In the genomic region with DNA sequence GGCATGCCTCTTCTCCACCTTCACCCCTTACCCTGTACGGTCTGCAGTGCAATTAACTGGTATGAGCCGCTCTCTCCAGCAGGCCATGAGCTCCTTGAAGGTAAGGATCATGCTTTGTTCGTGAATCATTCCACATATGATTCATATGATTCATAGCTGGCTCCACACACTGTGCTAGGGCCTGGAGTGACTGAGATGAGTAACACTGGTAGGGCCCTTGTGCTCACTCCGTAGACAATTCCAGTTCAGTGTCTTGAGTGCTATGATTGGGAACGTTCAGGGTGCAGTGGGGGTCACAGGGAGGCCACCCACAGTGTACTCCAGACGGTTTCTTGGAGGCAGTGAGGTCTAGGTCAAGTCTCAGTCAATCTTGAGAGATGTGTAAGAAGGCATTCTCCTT, we compare ENCODE assay signal across 14 cellular contexts.
DNase-seq lines count a peak whose midpoint lies in the region; ATAC-seq, FAIRE-seq and TF ChIP-seq lines count a peak whose summit lies in the region.
"Had no signal": no experiment of that assay in that cellular context is flagged by ENCODE, and none has a peak within 500 bp of the region (broad histone marks: within the 10 kb centered on the region; RNA-seq: fewer than 3 reads in every experiment).

No MANE protein-coding gene starts in this region.

- no peaks in the 10 kb centered on the region for H3K9me3 Mint-ChIP-seq in T-cell

- H3K27ac ChIP-seq in A549 (peak overlapping the region in 1 of 2 experiments; percentile 77; a peak in 3 of 6 replicates), adrenal gland (no peak overlapping the region)

- no peak overlapping the region for H3K4me3 Mint-ChIP-seq in T-cell
- H3K4me3 Mint-ChIP-seq: naive thymus-derived CD4-positive, alpha-beta T cell had no signal

- H3K27ac Mint-ChIP-seq in T-cell = peak overlapping the region in 1 of 2 donors; percentile 10
- H3K27ac Mint-ChIP-seq: naive thymus-derived CD4-positive, alpha-beta T cell had no signal

- peaks cover 33 to 48% of the 10 kb centered on the region in 2 donors for H3K27me3 Mint-ChIP-seq in T-cell

- H3K4me1 ChIP-seq in A549 (peaks cover 16% of the 10 kb centered on the region), adrenal gland (replicated peaks in 1 of 2) (no peaks in the 10 kb centered on the region)

- H3K4me3 ChIP-seq in A549 (no peak overlapping the region), adrenal gland (no peak overlapping the region)

- TF ChIP-seq CTCF in A549 (IDR thresholded peaks at IDR 0.05) = no peak
- no peak for TF ChIP-seq CTCF in adrenal gland (IDR thresholded peaks at IDR 0.05)

- no peaks in the 10 kb centered on the region for H3K9me3 ChIP-seq in A549
- H3K9me3 ChIP-seq in adrenal gland (replicated peaks in 1 of 3) = no peaks in the 10 kb centered on the region

- TF ChIP-seq POLR2A in A549 (IDR thresholded peaks at IDR 0.05; ENCODE audit: low read length) (no peak), adrenal gland (IDR thresholded peaks at IDR 0.05) (no peak)

- WGBS in A549 (ENCODE audit: missing lambda C conversion rate) = 4% methylated on average over 6 of the region's 6 CpGs
- 43 to 56% (median 50%) methylated on average over 6 of the region's 6 CpGs for WGBS in adrenal gland, 4 donors

- no peaks in the 10 kb centered on the region for H3K4me1 Mint-ChIP-seq in T-cell
- H3K4me1 Mint-ChIP-seq: naive thymus-derived CD4-positive, alpha-beta T cell had no signal

- H3K4me2 ChIP-seq in A549 = peak overlapping the region; percentile 50

- TF ChIP-seq RAD21 in A549 (conservative IDR thresholded peaks at IDR 0.05 in 1 of 2, IDR thresholded peaks at IDR 0.05 in 1 of 2) = no peak

- H3K27me3 ChIP-seq in adrenal gland = peaks cover 26% of the 10 kb centered on the region

- CTCF ChIA-PET in A549 (lab: Yijun Ruan, JAX) (interaction anchor here (0.9 to 1.7 kb wide), 8 partner anchors 9 to 476 kb away, joined by 3 to 13 read pairs (median 4); no protein-coding TSS in a partner anchor), T-cell (lab: Charles Lee) (no interaction called here)

- intact Hi-C loops in adrenal gland (cut with DNase I) = no loop called here

- POLR2A ChIA-PET in A549 (lab: Yijun Ruan, JAX) = no interaction called here
- POLR2A ChIA-PET in T-cell (lab: Charles Lee) = no interaction called here

- FAIRE-seq in A549 (lab: Jason Lieb, UNC) = no peak

- ATAC-seq in A549 = peak; percentile 97 to 98
- ATAC-seq in GM21825 (IDR thresholded peaks at IDR 0.05; ENCODE audit: unreplicated experiment) = no peak
- ATAC-seq in T-cell (replicated peaks in 1 of 4) = no peak
- ATAC-seq: naive thymus-derived CD4-positive, alpha-beta T cell had no signal

- TF ChIP-seq EP300 in A549 (IDR thresholded peaks at IDR 0.05) = peak; percentile 31 to 51; a peak in 2 of 5 replicates

- no peaks in the 10 kb centered on the region for H3K36me3 ChIP-seq in adrenal gland (replicated peaks in 1 of 2)

- H3K36me3 Mint-ChIP-seq in T-cell = no peaks in the 10 kb centered on the region

- DNase-seq in A549 (ENCODE audit: low read depth in 1 of 2, low spot score in 1 of 2) = peak; percentile 51 to 74
- DNase-seq in HK-2 (ENCODE audit: unreplicated experiment) = peak; percentile 42
- peak in 4 of 7 donors; percentile 22 to 30 (median 24) for DNase-seq in adrenal gland
- peak; percentile 53 for DNase-seq in islet precursor cell
- no peak for DNase-seq in nucleus accumbens (lab: John Stamatoyannopoulos, UW)
- DNase-seq in KG1 (lab: John Stamatoyannopoulos, UW) = no peak
- no peak for DNase-seq in T-cell
- DNase-seq: activated CD4-positive, alpha-beta T cell treated with anti-CD3 and anti-CD28 coated beads, Interleukin-2, amount 50 U/mL, for 1 hour; activated gamma-delta T cell treated with Interleukin-2 at 50 U/mL for 16 hours; GF-D8; naive thymus-derived CD4-positive, alpha-beta T cell; NCI-H524 treated with DMSO at 0.1 percent for 48 hours; SW 1271 had no signal

TF ChIP-seq in A549, 52 proteins besides CTCF, POLR2A, EP300 and RAD21:
- no peak for TF ChIP-seq NR3C1 (IDR thresholded peaks at IDR 0.05)
- TF ChIP-seq ZFP36 (IDR thresholded peaks at IDR 0.05; ENCODE audit: borderline replicate concordance, partially characterized antibody) = no peak
- TF ChIP-seq TP53 (CRISPR knock-in tag; IDR thresholded peaks at IDR 0.05) = no peak
- TF ChIP-seq JUNB (IDR thresholded peaks at IDR 0.05) = peak; percentile 90
- no peak for TF ChIP-seq EHMT2 (IDR thresholded peaks at IDR 0.05; ENCODE audit: low read depth)
- TF ChIP-seq FOSL2 (IDR thresholded peaks at IDR 0.05) = peak; percentile 70
- peak; percentile 74 for TF ChIP-seq FOSL2 (CRISPR knock-in tag; IDR thresholded peaks at IDR 0.05)
- TF ChIP-seq, protein P1, sequence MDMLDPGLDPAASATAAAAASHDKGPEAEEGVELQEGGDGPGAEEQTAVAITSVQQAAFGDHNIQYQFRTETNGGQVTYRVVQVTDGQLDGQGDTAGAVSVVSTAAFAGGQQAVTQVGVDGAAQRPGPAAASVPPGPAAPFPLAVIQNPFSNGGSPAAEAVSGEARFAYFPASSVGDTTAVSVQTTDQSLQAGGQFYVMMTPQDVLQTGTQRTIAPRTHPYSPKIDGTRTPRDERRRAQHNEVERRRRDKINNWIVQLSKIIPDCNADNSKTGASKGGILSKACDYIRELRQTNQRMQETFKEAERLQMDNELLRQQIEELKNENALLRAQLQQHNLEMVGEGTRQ (IDR thresholded peaks at IDR 0.05) = no peak
- TF ChIP-seq, protein P2, sequence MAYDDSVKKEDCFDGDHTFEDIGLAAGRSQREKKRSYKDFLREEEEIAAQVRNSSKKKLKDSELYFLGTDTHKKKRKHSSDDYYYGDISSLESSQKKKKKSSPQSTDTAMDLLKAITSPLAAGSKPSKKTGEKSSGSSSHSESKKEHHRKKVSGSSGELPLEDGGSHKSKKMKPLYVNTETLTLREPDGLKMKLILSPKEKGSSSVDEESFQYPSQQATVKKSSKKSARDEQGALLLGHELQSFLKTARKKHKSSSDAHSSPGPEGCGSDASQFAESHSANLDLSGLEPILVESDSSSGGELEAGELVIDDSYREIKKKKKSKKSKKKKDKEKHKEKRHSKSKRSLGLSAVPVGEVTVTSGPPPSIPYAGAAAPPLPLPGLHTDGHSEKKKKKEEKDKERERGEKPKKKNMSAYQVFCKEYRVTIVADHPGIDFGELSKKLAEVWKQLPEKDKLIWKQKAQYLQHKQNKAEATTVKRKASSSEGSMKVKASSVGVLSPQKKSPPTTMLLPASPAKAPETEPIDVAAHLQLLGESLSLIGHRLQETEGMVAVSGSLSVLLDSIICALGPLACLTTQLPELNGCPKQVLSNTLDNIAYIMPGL (CRISPR knock-in tag; IDR thresholded peaks at IDR 0.05; ENCODE audit: borderline replicate concordance) = no peak
- no peak for TF ChIP-seq CEBPB (IDR thresholded peaks at IDR 0.05)
- TF ChIP-seq, protein P3, sequence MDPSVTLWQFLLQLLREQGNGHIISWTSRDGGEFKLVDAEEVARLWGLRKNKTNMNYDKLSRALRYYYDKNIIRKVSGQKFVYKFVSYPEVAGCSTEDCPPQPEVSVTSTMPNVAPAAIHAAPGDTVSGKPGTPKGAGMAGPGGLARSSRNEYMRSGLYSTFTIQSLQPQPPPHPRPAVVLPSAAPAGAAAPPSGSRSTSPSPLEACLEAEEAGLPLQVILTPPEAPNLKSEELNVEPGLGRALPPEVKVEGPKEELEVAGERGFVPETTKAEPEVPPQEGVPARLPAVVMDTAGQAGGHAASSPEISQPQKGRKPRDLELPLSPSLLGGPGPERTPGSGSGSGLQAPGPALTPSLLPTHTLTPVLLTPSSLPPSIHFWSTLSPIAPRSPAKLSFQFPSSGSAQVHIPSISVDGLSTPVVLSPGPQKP (IDR thresholded peaks at IDR 0.05; ENCODE audit: low read depth, low read length) = no peak
- TF ChIP-seq, protein P4, sequence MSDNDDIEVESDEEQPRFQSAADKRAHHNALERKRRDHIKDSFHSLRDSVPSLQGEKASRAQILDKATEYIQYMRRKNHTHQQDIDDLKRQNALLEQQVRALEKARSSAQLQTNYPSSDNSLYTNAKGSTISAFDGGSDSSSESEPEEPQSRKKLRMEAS (IDR thresholded peaks at IDR 0.05) = 0 out of 2 replicates have a peak, but pooled peaks have one; percentile 9
- no peak for TF ChIP-seq MYC (IDR thresholded peaks at IDR 0.05; ENCODE audit: borderline replicate concordance, low read length)
- no peak for TF ChIP-seq RARB (CRISPR knock-in tag; IDR thresholded peaks at IDR 0.05)
TF ChIP-seq in A549: peak in this region for 3.

Comparison
In these comparisons a context has a peak if more than half of its experiments do, and no peak if none do; other contexts are left out.
1. ATAC-seq: peak in A549 (2 of 2); none in GM21825 (single experiment) and T-cell (0 of 4).
2. DNase-seq: peak in A549 (2 of 2), HK-2 (single experiment), adrenal gland (4 of 7) and islet precursor cell (single experiment); none in nucleus accumbens (0 of 56), KG1 (single experiment) and T-cell (0 of 34).